1 cellular context compared by ENCODE assay signal in genomic region chr10:28732091-28732490, GRCh38.
A peak's percentile ranks its signal among the peaks of the same experiment; 100 is the strongest.
TF ChIP-seq lines count a peak whose summit lies in the region.

No MANE protein-coding gene starts in this region.

TF ChIP-seq in K562, 482 proteins besides CTCF, POLR2A, EP300 and RAD21 (continued from another document and continues in another):
- TF ChIP-seq ZNF518B (CRISPR knock-in tag; IDR thresholded peaks at IDR 0.05) = no peak
- no peak for TF ChIP-seq KDM4B (IDR thresholded peaks at IDR 0.05; ENCODE audit: borderline replicate concordance in 2 of 2, low read depth in 1 of 2)
- no peak for TF ChIP-seq ZZZ3 (IDR thresholded peaks at IDR 0.05)
- TF ChIP-seq DPF2 (IDR thresholded peaks at IDR 0.05) = no peak
- TF ChIP-seq ZNF583 (CRISPR knock-in tag; IDR thresholded peaks at IDR 0.05) = no peak
- no peak for TF ChIP-seq ETS2 (tag; IDR thresholded peaks at IDR 0.05; ENCODE audit: borderline replicate concordance, poor library complexity, severe bottlenecking)
- no peak for TF ChIP-seq ZBTB2 (IDR thresholded peaks at IDR 0.05)
- no peak for TF ChIP-seq ZNF780A (CRISPR knock-in tag; IDR thresholded peaks at IDR 0.05)
- TF ChIP-seq MBD1 (CRISPR knock-in tag; IDR thresholded peaks at IDR 0.05) = no peak
- TF ChIP-seq DDX20 (tag; IDR thresholded peaks at IDR 0.05; ENCODE audit: low read depth) = no peak
- TF ChIP-seq NFYB (IDR thresholded peaks at IDR 0.05; ENCODE audit: extremely low read depth, insufficient read length) = no peak
- no peak for TF ChIP-seq RBM17 (IDR thresholded peaks at IDR 0.05; ENCODE audit: borderline replicate concordance, low read depth, low read length)
- TF ChIP-seq SAFB2 (IDR thresholded peaks at IDR 0.05; ENCODE audit: borderline replicate concordance, low read depth, low read length, severe bottlenecking) = no peak
- no peak for TF ChIP-seq ZNF384 (IDR thresholded peaks at IDR 0.05; ENCODE audit: low read depth, low read length)
- TF ChIP-seq JUNB (CRISPR knock-in tag; conservative IDR thresholded peaks at IDR 0.05) = no peak
- TF ChIP-seq HDAC8 (tag; IDR thresholded peaks at IDR 0.05) = no peak
- TF ChIP-seq FOXJ2 (tag; IDR thresholded peaks at IDR 0.05) = no peak
- no peak for TF ChIP-seq ZNF717 (CRISPR knock-in tag; IDR thresholded peaks at IDR 0.05)
- TF ChIP-seq SRSF9 (IDR thresholded peaks at IDR 0.05; ENCODE audit: borderline replicate concordance, low read depth, low read length) = no peak
- TF ChIP-seq E2F4 (CRISPR knock-in tag; IDR thresholded peaks at IDR 0.05; ENCODE audit: low read depth) = no peak
- TF ChIP-seq CBX2 (IDR thresholded peaks at IDR 0.05; ENCODE audit: insufficient read depth, low read length, poor library complexity, severe bottlenecking) = no peak
- no peak for TF ChIP-seq TSC22D4 (tag; IDR thresholded peaks at IDR 0.05)
- no peak for TF ChIP-seq FOXP4 (CRISPR knock-in tag; IDR thresholded peaks at IDR 0.05; ENCODE audit: borderline replicate concordance)
- TF ChIP-seq RCOR1 (IDR thresholded peaks at IDR 0.05; ENCODE audit: borderline replicate concordance in 1 of 2, low read depth in 2 of 2, low read length in 2 of 2) = peak in 1 of 2 experiments; percentile 4; a peak in 1 of 4 replicates
- no peak for TF ChIP-seq FOXK1 (CRISPR knock-in tag; IDR thresholded peaks at IDR 0.05; ENCODE audit: borderline replicate concordance)
- no peak for TF ChIP-seq CHCHD3 (CRISPR knock-in tag; IDR thresholded peaks at IDR 0.05)
- TF ChIP-seq HNRNPLL (IDR thresholded peaks at IDR 0.05; ENCODE audit: low read depth, low read length, poor library complexity, severe bottlenecking) = peak; percentile 27
- TF ChIP-seq TCF3 (CRISPR knock-in tag; IDR thresholded peaks at IDR 0.05) = peak; percentile 47
- TF ChIP-seq ZNF431 (CRISPR knock-in tag; IDR thresholded peaks at IDR 0.05) = no peak
- no peak for TF ChIP-seq ZBTB49 (CRISPR knock-in tag; IDR thresholded peaks at IDR 0.05; ENCODE audit: borderline replicate concordance)
- TF ChIP-seq ZNF354B (CRISPR knock-in tag; IDR thresholded peaks at IDR 0.05) = no peak
- no peak for TF ChIP-seq ZNF592 (IDR thresholded peaks at IDR 0.05)
- no peak for TF ChIP-seq U2AF1 (optimal IDR thresholded peaks at IDR 0.05; ENCODE audit: low read depth, low read length)
- TF ChIP-seq HIVEP1 (CRISPR knock-in tag; IDR thresholded peaks at IDR 0.05) = no peak
- TF ChIP-seq ETS1 (conservative IDR thresholded peaks at IDR 0.05; ENCODE audit: control insufficient read depth, low read depth, low read length) = no peak
- no peak for TF ChIP-seq ZC3H11A (IDR thresholded peaks at IDR 0.05; ENCODE audit: low read depth, low read length)
- TF ChIP-seq U2AF2 (optimal IDR thresholded peaks at IDR 0.05; ENCODE audit: low read depth, low read length) = no peak
